In the genomic region with DNA sequence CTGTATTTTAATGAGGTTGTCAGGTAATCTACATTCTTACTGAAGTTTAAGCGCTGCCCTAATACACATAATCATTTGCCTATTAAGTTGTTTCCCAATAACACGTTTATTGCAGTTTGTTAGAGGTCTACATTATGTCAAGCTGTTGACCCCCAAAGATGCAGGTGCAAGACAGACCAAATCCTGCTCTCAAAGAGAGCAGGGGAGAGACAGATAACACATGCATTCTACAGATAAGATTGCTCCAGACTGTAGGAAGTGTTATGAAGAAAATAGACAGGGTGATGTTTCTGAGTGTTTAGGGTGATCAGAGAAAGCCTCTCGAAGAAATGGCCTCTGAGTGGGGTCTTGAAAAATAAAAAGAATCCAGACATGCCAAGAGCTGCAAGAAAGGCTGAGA, we compare ENCODE assay signal across 9 cellular contexts.
"Had no signal": no experiment of that assay in that cellular context is flagged by ENCODE, and none has a peak within 500 bp of the region (broad histone marks: within the 10 kb centered on the region; RNA-seq: fewer than 3 reads in every experiment).

No MANE protein-coding gene starts in this region.

- H3K9me3 Mint-ChIP-seq: GM23338 had no signal

- H2AFZ ChIP-seq: GM23338 had no signal

- H3K27ac Mint-ChIP-seq: GM23338, HFFc6 had no signal

- H3K27ac ChIP-seq: HL-60 had no signal

- ATAC-seq: GM23338, HCT116, HepG2 had no signal

- H3K4me1 ChIP-seq: HAP-1 had no signal

- H3K4me3 Mint-ChIP-seq: GM23338, HFFc6 had no signal

- H3K4me2 ChIP-seq: GM23338 had no signal

- FAIRE-seq: H1, HepG2 had no signal

- H3K9me3 ChIP-seq: HAP-1 had no signal

- H3K36me3 ChIP-seq: HAP-1 had no signal

- H3K4me3 ChIP-seq: GM23338, HAP-1 had no signal

- H3K4me1 Mint-ChIP-seq: GM23338 had no signal

- DNase-seq: H7, HFFc6, KBM-7 had no signal
